ENCODE assay signal across 7 cellular contexts in the genomic region with DNA sequence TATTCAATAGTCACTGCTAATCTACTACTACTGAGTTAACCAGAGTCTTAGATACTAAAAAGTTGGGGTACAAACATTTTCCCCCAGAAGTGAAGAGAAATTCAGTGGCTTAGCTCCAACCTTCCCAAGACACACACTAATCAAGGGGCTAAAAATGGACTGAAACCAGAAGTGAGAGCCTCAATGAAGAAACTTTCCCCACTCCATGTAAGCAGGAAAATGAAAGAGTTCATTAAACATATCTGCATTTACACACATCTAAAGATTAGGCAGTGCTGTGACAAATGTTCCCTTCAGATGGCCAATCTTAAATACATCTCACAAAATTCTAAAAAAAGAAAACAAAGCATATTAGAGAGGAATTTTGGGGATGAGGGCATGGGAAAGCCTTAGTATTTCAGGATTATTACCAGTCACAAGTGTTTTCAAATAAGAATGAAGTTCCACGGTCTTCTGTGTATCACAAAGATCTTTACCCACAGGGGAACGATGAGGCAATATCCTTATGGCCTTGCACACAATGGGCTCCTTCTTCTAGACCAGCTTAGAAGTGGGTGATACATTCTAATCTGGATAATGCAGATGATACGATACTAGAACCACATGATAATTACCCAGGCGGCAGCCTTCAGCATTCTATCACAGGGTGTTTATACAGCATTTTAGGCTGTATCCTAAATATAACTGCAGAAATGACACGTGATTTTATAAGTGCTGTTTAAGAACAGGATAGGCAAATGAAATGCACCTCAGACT. TPM values are rescaled to one million over a fixed set of nuclear protein-coding genes. Genes with fewer than 3 reads are reported as not detected.
DNase-seq lines count a peak whose midpoint lies in the region; ATAC-seq lines count a peak whose summit lies in the region.

No MANE protein-coding gene starts in this region.

- intact Hi-C loops in activated T-helper 2 cell treated with anti-CD3 and anti-CD28 coated beads, Interferon-gamma antibody, Interleukin-2, Interleukin-4, amounts not matched to agents 10 μg/mL and 5 μg/mL and 100 μg/mL, durations not matched to agents 14 hours and 24 hours and 36 hours (cut with micrococcal nuclease), result loop anchor here (1.0 to 10.0 kb wide), 4 partner anchors 11 to 1029 kb away; no protein-coding TSS in a partner anchor

- peaks cover 19% of the 10 kb centered on the region for H3K9me3 Mint-ChIP-seq in activated T-helper 2 cell treated with anti-CD3 and anti-CD28 coated beads, Interferon-gamma antibody, Interleukin-2, Interleukin-4, amounts not matched to agents 10 μg/mL and 5 μg/mL and 100 μg/mL, durations not matched to agents 14 hours and 24 hours and 36 hours

- no peaks in the 10 kb centered on the region for H3K27me3 Mint-ChIP-seq in activated T-helper 2 cell treated with anti-CD3 and anti-CD28 coated beads, Interferon-gamma antibody, Interleukin-2, Interleukin-4, amounts not matched to agents 10 μg/mL and 5 μg/mL and 100 μg/mL, durations not matched to agents 14 hours and 24 hours and 36 hours (ENCODE audit: low read depth)

- peak overlapping the region; percentile 94 for H3K27ac Mint-ChIP-seq in activated T-helper 2 cell treated with anti-CD3 and anti-CD28 coated beads, Interferon-gamma antibody, Interleukin-2, Interleukin-4, amounts not matched to agents 10 μg/mL and 5 μg/mL and 100 μg/mL, durations not matched to agents 14 hours and 24 hours and 36 hours

- H3K4me3 Mint-ChIP-seq in activated T-helper 2 cell treated with anti-CD3 and anti-CD28 coated beads, Interferon-gamma antibody, Interleukin-2, Interleukin-4, amounts not matched to agents 10 μg/mL and 5 μg/mL and 100 μg/mL, durations not matched to agents 14 hours and 24 hours and 36 hours (ENCODE audit: low read depth), result peak overlapping the region; percentile 79

- peaks cover 61% of the 10 kb centered on the region for H3K36me3 Mint-ChIP-seq in activated T-helper 2 cell treated with anti-CD3 and anti-CD28 coated beads, Interferon-gamma antibody, Interleukin-2, Interleukin-4, amounts not matched to agents 10 μg/mL and 5 μg/mL and 100 μg/mL, durations not matched to agents 14 hours and 24 hours and 36 hours (ENCODE audit: low read depth)

- peaks cover 80% of the 10 kb centered on the region for H3K4me1 Mint-ChIP-seq in activated T-helper 2 cell treated with anti-CD3 and anti-CD28 coated beads, Interferon-gamma antibody, Interleukin-2, Interleukin-4, amounts not matched to agents 10 μg/mL and 5 μg/mL and 100 μg/mL, durations not matched to agents 14 hours and 24 hours and 36 hours (ENCODE audit: low read depth)

- DNase-seq in activated T-helper 2 cell treated with anti-CD3 and anti-CD28 coated beads, Interferon-gamma antibody, Interleukin-2, Interleukin-4, amounts not matched to agents 10 μg/mL and 5 μg/mL and 100 μg/mL, durations not matched to agents 14 hours and 24 hours and 36 hours (ENCODE audit: low spot score), result no peak
- DNase-seq in pons (ENCODE audit: low spot score), result peak; percentile 82
- no peak for DNase-seq in mucosa of gallbladder (ENCODE audit: low spot score)
- no peak for DNase-seq in HuH-7.5 (ENCODE audit: low spot score)
- DNase-seq in GDM1 (lab: John Stamatoyannopoulos, UW), result no peak

- ATAC-seq in GM19324 (IDR thresholded peaks at IDR 0.05; ENCODE audit: low FRiP score, unreplicated experiment), result peak; percentile 41
- ATAC-seq in HG03342 (IDR thresholded peaks at IDR 0.05; ENCODE audit: unreplicated experiment), result peak; percentile 37

RNA-seq across cellular contexts. Expression of a gene that starts 17.1 kb away (rescaled TPM):
- total RNA-seq in activated T-helper 2 cell treated with anti-CD3 and anti-CD28 coated beads, Interferon-gamma antibody, Interleukin-2, Interleukin-4, amounts not matched to agents 10 μg/mL and 5 μg/mL and 100 μg/mL, durations not matched to agents 14 hours and 24 hours and 36 hours, result 107 and 120 TPM in 2 replicates
- 40.6 TPM for total RNA-seq in mucosa of gallbladder
